1 cellular context compared by ENCODE assay signal in genomic region chr7:2757361-2757903, GRCh38.
TF ChIP-seq lines count a peak whose summit lies in the region.

No MANE protein-coding gene starts in this region.

TF ChIP-seq in K562, 482 proteins besides CTCF, POLR2A, EP300 and RAD21 (continued from another document):
- TF ChIP-seq, protein P1, sequence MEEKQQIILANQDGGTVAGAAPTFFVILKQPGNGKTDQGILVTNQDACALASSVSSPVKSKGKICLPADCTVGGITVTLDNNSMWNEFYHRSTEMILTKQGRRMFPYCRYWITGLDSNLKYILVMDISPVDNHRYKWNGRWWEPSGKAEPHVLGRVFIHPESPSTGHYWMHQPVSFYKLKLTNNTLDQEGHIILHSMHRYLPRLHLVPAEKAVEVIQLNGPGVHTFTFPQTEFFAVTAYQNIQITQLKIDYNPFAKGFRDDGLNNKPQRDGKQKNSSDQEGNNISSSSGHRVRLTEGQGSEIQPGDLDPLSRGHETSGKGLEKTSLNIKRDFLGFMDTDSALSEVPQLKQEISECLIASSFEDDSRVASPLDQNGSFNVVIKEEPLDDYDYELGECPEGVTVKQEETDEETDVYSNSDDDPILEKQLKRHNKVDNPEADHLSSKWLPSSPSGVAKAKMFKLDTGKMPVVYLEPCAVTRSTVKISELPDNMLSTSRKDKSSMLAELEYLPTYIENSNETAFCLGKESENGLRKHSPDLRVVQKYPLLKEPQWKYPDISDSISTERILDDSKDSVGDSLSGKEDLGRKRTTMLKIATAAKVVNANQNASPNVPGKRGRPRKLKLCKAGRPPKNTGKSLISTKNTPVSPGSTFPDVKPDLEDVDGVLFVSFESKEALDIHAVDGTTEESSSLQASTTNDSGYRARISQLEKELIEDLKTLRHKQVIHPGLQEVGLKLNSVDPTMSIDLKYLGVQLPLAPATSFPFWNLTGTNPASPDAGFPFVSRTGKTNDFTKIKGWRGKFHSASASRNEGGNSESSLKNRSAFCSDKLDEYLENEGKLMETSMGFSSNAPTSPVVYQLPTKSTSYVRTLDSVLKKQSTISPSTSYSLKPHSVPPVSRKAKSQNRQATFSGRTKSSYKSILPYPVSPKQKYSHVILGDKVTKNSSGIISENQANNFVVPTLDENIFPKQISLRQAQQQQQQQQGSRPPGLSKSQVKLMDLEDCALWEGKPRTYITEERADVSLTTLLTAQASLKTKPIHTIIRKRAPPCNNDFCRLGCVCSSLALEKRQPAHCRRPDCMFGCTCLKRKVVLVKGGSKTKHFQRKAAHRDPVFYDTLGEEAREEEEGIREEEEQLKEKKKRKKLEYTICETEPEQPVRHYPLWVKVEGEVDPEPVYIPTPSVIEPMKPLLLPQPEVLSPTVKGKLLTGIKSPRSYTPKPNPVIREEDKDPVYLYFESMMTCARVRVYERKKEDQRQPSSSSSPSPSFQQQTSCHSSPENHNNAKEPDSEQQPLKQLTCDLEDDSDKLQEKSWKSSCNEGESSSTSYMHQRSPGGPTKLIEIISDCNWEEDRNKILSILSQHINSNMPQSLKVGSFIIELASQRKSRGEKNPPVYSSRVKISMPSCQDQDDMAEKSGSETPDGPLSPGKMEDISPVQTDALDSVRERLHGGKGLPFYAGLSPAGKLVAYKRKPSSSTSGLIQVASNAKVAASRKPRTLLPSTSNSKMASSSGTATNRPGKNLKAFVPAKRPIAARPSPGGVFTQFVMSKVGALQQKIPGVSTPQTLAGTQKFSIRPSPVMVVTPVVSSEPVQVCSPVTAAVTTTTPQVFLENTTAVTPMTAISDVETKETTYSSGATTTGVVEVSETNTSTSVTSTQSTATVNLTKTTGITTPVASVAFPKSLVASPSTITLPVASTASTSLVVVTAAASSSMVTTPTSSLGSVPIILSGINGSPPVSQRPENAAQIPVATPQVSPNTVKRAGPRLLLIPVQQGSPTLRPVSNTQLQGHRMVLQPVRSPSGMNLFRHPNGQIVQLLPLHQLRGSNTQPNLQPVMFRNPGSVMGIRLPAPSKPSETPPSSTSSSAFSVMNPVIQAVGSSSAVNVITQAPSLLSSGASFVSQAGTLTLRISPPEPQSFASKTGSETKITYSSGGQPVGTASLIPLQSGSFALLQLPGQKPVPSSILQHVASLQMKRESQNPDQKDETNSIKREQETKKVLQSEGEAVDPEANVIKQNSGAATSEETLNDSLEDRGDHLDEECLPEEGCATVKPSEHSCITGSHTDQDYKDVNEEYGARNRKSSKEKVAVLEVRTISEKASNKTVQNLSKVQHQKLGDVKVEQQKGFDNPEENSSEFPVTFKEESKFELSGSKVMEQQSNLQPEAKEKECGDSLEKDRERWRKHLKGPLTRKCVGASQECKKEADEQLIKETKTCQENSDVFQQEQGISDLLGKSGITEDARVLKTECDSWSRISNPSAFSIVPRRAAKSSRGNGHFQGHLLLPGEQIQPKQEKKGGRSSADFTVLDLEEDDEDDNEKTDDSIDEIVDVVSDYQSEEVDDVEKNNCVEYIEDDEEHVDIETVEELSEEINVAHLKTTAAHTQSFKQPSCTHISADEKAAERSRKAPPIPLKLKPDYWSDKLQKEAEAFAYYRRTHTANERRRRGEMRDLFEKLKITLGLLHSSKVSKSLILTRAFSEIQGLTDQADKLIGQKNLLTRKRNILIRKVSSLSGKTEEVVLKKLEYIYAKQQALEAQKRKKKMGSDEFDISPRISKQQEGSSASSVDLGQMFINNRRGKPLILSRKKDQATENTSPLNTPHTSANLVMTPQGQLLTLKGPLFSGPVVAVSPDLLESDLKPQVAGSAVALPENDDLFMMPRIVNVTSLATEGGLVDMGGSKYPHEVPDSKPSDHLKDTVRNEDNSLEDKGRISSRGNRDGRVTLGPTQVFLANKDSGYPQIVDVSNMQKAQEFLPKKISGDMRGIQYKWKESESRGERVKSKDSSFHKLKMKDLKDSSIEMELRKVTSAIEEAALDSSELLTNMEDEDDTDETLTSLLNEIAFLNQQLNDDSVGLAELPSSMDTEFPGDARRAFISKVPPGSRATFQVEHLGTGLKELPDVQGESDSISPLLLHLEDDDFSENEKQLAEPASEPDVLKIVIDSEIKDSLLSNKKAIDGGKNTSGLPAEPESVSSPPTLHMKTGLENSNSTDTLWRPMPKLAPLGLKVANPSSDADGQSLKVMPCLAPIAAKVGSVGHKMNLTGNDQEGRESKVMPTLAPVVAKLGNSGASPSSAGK (IDR thresholded peaks at IDR 0.05), result peak; percentile 51; the same call in 1 of the 2 replicates
- TF ChIP-seq, protein P2, sequence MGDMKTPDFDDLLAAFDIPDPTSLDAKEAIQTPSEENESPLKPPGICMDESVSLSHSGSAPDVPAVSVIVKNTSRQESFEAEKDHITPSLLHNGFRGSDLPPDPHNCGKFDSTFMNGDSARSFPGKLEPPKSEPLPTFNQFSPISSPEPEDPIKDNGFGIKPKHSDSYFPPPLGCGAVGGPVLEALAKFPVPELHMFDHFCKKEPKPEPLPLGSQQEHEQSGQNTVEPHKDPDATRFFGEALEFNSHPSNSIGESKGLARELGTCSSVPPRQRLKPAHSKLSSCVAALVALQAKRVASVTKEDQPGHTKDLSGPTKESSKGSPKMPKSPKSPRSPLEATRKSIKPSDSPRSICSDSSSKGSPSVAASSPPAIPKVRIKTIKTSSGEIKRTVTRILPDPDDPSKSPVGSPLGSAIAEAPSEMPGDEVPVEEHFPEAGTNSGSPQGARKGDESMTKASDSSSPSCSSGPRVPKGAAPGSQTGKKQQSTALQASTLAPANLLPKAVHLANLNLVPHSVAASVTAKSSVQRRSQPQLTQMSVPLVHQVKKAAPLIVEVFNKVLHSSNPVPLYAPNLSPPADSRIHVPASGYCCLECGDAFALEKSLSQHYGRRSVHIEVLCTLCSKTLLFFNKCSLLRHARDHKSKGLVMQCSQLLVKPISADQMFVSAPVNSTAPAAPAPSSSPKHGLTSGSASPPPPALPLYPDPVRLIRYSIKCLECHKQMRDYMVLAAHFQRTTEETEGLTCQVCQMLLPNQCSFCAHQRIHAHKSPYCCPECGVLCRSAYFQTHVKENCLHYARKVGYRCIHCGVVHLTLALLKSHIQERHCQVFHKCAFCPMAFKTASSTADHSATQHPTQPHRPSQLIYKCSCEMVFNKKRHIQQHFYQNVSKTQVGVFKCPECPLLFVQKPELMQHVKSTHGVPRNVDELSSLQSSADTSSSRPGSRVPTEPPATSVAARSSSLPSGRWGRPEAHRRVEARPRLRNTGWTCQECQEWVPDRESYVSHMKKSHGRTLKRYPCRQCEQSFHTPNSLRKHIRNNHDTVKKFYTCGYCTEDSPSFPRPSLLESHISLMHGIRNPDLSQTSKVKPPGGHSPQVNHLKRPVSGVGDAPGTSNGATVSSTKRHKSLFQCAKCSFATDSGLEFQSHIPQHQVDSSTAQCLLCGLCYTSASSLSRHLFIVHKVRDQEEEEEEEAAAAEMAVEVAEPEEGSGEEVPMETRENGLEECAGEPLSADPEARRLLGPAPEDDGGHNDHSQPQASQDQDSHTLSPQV (IDR thresholded peaks at IDR 0.05), result peak; percentile 41; the same call in 1 of the 2 replicates
- TF ChIP-seq EGR1 (conservative IDR thresholded peaks at IDR 0.05) (no peak), E2F3 (CRISPR knock-in tag; IDR thresholded peaks at IDR 0.05) (peak; percentile 28; the same call in 1 of the 2 replicates), E2F6 (IDR thresholded peaks at IDR 0.05; ENCODE audit: borderline replicate concordance in 1 of 2, extremely low read depth in 1 of 2, insufficient read depth in 1 of 2, insufficient read length in 1 of 2, low read depth in 1 of 2, low read length in 1 of 2, poor library complexity in 1 of 2, severe bottlenecking in 1 of 2) (peak in 1 of 2 experiments; percentile 8), SUPT5H (IDR thresholded peaks at IDR 0.05) (no peak), SREBF1 (IDR thresholded peaks at IDR 0.05; ENCODE audit: borderline replicate concordance, low read depth, low read length) (no peak), KAT2B (IDR thresholded peaks at IDR 0.05; ENCODE audit: low read depth, low read length) (no peak), GTF2A2 (tag; IDR thresholded peaks at IDR 0.05) (no peak), ZNF23 (CRISPR knock-in tag; IDR thresholded peaks at IDR 0.05) (no peak), CXXC5 (CRISPR knock-in tag; IDR thresholded peaks at IDR 0.05) (0 out of 2 replicates have a peak, but pooled peaks have one; percentile 21), HOMEZ (CRISPR knock-in tag; IDR thresholded peaks at IDR 0.05) (no peak)
- TF ChIP-seq, protein P3, sequence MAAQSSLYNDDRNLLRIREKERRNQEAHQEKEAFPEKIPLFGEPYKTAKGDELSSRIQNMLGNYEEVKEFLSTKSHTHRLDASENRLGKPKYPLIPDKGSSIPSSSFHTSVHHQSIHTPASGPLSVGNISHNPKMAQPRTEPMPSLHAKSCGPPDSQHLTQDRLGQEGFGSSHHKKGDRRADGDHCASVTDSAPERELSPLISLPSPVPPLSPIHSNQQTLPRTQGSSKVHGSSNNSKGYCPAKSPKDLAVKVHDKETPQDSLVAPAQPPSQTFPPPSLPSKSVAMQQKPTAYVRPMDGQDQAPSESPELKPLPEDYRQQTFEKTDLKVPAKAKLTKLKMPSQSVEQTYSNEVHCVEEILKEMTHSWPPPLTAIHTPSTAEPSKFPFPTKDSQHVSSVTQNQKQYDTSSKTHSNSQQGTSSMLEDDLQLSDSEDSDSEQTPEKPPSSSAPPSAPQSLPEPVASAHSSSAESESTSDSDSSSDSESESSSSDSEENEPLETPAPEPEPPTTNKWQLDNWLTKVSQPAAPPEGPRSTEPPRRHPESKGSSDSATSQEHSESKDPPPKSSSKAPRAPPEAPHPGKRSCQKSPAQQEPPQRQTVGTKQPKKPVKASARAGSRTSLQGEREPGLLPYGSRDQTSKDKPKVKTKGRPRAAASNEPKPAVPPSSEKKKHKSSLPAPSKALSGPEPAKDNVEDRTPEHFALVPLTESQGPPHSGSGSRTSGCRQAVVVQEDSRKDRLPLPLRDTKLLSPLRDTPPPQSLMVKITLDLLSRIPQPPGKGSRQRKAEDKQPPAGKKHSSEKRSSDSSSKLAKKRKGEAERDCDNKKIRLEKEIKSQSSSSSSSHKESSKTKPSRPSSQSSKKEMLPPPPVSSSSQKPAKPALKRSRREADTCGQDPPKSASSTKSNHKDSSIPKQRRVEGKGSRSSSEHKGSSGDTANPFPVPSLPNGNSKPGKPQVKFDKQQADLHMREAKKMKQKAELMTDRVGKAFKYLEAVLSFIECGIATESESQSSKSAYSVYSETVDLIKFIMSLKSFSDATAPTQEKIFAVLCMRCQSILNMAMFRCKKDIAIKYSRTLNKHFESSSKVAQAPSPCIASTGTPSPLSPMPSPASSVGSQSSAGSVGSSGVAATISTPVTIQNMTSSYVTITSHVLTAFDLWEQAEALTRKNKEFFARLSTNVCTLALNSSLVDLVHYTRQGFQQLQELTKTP (IDR thresholded peaks at IDR 0.05; ENCODE audit: low read depth in 1 of 2, partially characterized antibody in 2 of 2), result no peak
- TF ChIP-seq, protein P4, sequence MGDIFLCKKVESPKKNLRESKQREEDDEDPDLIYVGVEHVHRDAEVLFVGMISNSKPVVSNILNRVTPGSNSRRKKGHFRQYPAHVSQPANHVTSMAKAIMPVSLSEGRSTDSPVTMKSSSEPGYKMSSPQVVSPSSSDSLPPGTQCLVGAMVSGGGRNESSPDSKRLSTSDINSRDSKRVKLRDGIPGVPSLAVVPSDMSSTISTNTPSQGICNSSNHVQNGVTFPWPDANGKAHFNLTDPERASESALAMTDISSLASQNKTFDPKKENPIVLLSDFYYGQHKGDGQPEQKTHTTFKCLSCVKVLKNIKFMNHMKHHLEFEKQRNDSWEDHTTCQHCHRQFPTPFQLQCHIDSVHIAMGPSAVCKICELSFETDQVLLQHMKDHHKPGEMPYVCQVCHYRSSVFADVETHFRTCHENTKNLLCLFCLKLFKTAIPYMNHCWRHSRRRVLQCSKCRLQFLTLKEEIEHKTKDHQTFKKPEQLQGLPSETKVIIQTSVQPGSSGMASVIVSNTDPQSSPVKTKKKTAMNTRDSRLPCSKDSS (IDR thresholded peaks at IDR 0.05; ENCODE audit: low read depth, partially characterized antibody), result no peak
